Comparison of ENCODE assay signal across 9 cellular contexts in the genomic region with DNA sequence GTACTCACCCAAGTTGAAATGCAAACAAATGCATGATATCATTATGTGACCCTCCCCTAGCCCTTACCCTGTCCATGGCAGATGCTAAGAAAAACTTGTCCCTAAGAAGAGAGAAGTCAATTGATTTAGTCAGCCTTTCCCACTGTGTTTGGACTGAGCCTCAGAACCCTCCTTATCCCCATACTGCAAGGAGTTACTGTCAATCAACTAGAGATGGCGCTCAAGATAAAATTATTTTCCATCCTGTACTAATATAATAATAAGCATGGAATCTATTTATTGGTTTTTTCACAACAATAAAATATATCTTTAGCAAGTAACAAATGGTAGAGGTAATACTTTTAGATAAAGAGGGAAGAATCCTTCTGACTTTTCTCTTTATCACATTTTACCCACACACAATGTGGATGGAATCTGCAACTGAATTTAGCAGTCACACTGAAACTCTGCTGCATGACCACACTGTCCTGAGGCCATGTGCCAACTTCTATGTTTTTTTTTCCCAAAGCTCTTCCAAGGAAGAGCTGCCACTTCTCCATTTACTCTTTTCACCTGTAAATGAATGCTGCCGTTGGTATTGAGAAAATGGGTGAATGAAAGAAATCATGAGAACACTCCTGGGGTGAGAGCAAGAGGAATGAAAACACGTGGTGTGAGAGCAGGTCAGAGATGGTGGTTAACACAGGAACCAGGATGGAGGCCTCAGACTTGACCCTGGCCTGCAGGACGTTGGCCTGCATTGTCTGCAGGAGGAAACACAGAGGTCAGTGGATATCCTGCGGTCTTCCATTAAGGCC. TPM values are rescaled to one million over a fixed set of nuclear protein-coding genes. Genes with fewer than 3 reads are reported as not detected.
DNase-seq lines count a peak whose midpoint lies in the region; ATAC-seq and TF ChIP-seq lines count a peak whose summit lies in the region.
"Had no signal": no experiment of that assay in that cellular context is flagged by ENCODE, and none has a peak within 500 bp of the region (broad histone marks: within the 10 kb centered on the region; RNA-seq: fewer than 3 reads in every experiment).

No MANE protein-coding gene starts in this region.

- H3K27ac Mint-ChIP-seq in activated CD4-positive, alpha-beta T cell treated with anti-CD3 and anti-CD28 coated beads for 36 hours = peak overlapping the region; percentile 83

- no peak overlapping the region for H3K9ac ChIP-seq in subcutaneous abdominal adipose tissue (ENCODE audit: low read length in 5 of 5)

- peaks cover 6% of the 10 kb centered on the region for H3K27me3 Mint-ChIP-seq in activated CD4-positive, alpha-beta T cell treated with anti-CD3 and anti-CD28 coated beads for 36 hours

- H3K4me3 ChIP-seq in RWPE2 (ENCODE audit: severe bottlenecking) = no peak overlapping the region
- H3K4me3 ChIP-seq in subcutaneous abdominal adipose tissue (ENCODE audit: low read depth in 1 of 5, low read length in 5 of 5) = no peak overlapping the region
- H3K4me3 ChIP-seq in prostate gland = no peak overlapping the region

- no peaks in the 10 kb centered on the region for H3K9me3 Mint-ChIP-seq in activated CD4-positive, alpha-beta T cell treated with anti-CD3 and anti-CD28 coated beads for 36 hours (ENCODE audit: low read depth)

- ATAC-seq in activated CD4-positive, alpha-beta T cell treated with anti-CD3 and anti-CD28 coated beads for 36 hours = no peak
- ATAC-seq in RWPE2 (ENCODE audit: low read depth) (no peak), HG02642 (IDR thresholded peaks at IDR 0.05; ENCODE audit: poor library complexity, unreplicated experiment) (no peak)

- WGBS in prostate gland = 71% methylated on average over 5 of the region's 5 CpGs

- H3K27ac ChIP-seq in RWPE2 (ENCODE audit: poor library complexity, severe bottlenecking) (peak overlapping the region; percentile 99), subcutaneous abdominal adipose tissue (ENCODE audit: low read depth, low read length) (peak overlapping the region; percentile 26), prostate gland (no peak overlapping the region)

- TF ChIP-seq POLR2A in prostate gland (IDR thresholded peaks at IDR 0.05) = no peak

- H3K36me3 ChIP-seq in RWPE2 (ENCODE audit: low read depth) (no peaks in the 10 kb centered on the region), subcutaneous abdominal adipose tissue (ENCODE audit: control insufficient read depth in 5 of 5, insufficient read depth in 5 of 5, low read length in 5 of 5) (no peaks in the 10 kb centered on the region), prostate gland (no peaks in the 10 kb centered on the region)

- peaks cover 79% of the 10 kb centered on the region for H3K4me1 ChIP-seq in RWPE2 (ENCODE audit: insufficient read depth, poor library complexity, severe bottlenecking)
- peaks cover 0 to 39% (median 13%) of the 10 kb centered on the region in 5 donors for H3K4me1 ChIP-seq in subcutaneous abdominal adipose tissue (ENCODE audit: control insufficient read depth in 5 of 5, insufficient read depth in 5 of 5, low read length in 5 of 5)
- no peaks in the 10 kb centered on the region for H3K4me1 ChIP-seq in prostate gland (replicated peaks)

- H3K27me3 ChIP-seq in RWPE2 (ENCODE audit: insufficient read depth, poor library complexity, severe bottlenecking) (no peaks in the 10 kb centered on the region), subcutaneous abdominal adipose tissue (ENCODE audit: control insufficient read depth in 5 of 5, insufficient read depth in 4 of 5, low read length in 5 of 5) (no peaks in the 10 kb centered on the region), prostate gland (replicated peaks; ENCODE audit: insufficient read depth) (no peaks in the 10 kb centered on the region)

- CTCF ChIA-PET in activated CD4-positive, alpha-beta T cell treated with anti-CD3 and anti-CD28 coated beads for 36 hours (lab: Charles Lee) = interaction anchor here (1.3 to 2.3 kb wide), 2 partner anchors 8 to 11 kb away, joined by 3 to 6 read pairs; a partner anchor contains a TSS

- H3K9me3 ChIP-seq in RWPE2 (ENCODE audit: severe bottlenecking) (no peaks in the 10 kb centered on the region), subcutaneous abdominal adipose tissue (ENCODE audit: control insufficient read depth in 5 of 5, low read length in 5 of 5) (no peaks in the 10 kb centered on the region), prostate gland (no peaks in the 10 kb centered on the region)

- POLR2A ChIA-PET in activated CD4-positive, alpha-beta T cell treated with anti-CD3 and anti-CD28 coated beads for 36 hours (lab: Charles Lee) = interaction anchor here (0.7 kb wide), 1 partner anchor 10 kb away, joined by 3 read pairs; a partner anchor contains a TSS

- peaks cover 86% of the 10 kb centered on the region for H3K4me1 Mint-ChIP-seq in activated CD4-positive, alpha-beta T cell treated with anti-CD3 and anti-CD28 coated beads for 36 hours

- TF ChIP-seq CTCF in RWPE2 (IDR thresholded peaks at IDR 0.05; ENCODE audit: poor library complexity, severe bottlenecking) (no peak), prostate gland (IDR thresholded peaks at IDR 0.05) (no peak)

- DNase-seq in activated CD4-positive, alpha-beta T cell treated with anti-CD3 and anti-CD28 coated beads for 36 hours = no peak
- DNase-seq in activated CD4-positive, alpha-beta T cell treated with anti-CD3 and anti-CD28 coated beads, Interleukin-2, amount 50 U/mL, for 48 hours = no peak
- no peak for DNase-seq in RWPE2 (ENCODE audit: low spot score)
- DNase-seq in fibroblast of peridontal ligament (ENCODE audit: extremely low read depth) = peak; percentile 48
- no peak for DNase-seq in prostate gland (ENCODE audit: low spot score)
- no peak for DNase-seq in activated effector memory CD4-positive, alpha-beta T cell treated with anti-CD3 and anti-CD28 coated beads, Interleukin-2, amount 50 U/mL, for 16 hours
- DNase-seq: stimulated activated CD4-positive, alpha-beta T cell treated with anti-CD3 and anti-CD28 coated beads, Interleukin-2, amount 100 ng/mL, for 24 hours had no signal

- H3K4me3 Mint-ChIP-seq in activated CD4-positive, alpha-beta T cell treated with anti-CD3 and anti-CD28 coated beads for 36 hours = no peak overlapping the region

- intact Hi-C loops in activated CD4-positive, alpha-beta T cell treated with anti-CD3 and anti-CD28 coated beads for 36 hours (cut with DNase I, micrococcal nuclease) = loop anchor here in 1 of 2 experiments (5.0 kb wide), 2 partner anchors 132 to 212 kb away; a partner anchor contains a TSS
- intact Hi-C loops in prostate gland (cut with DNase I) = no loop called here

- no peaks in the 10 kb centered on the region for H3K36me3 Mint-ChIP-seq in activated CD4-positive, alpha-beta T cell treated with anti-CD3 and anti-CD28 coated beads for 36 hours (ENCODE audit: low read depth)

RNA-seq across cellular contexts. Expression of a gene that starts 10.5 kb away (rescaled TPM):
- total RNA-seq in activated CD4-positive, alpha-beta T cell treated with anti-CD3 and anti-CD28 coated beads for 36 hours = 1 to 10 TPM; 3.8 to 4.9 TPM
- total RNA-seq in prostate gland = 10 to 100 TPM in 1 of 2 donors, 1 to 10 TPM in 1; 8.2 to 31.2 TPM

Comparison
In these comparisons a context has a peak if more than half of its experiments do, and no peak if none do; other contexts are left out.
1. H3K27ac ChIP-seq: peak in RWPE2 (single experiment) and subcutaneous abdominal adipose tissue (single experiment); none in prostate gland (0 of 2).